ENCODE assay signal across 14 cellular contexts in genomic region chr1:1421907-1422464, GRCh38. TPM values are rescaled to one million over a fixed set of nuclear protein-coding genes. Genes with fewer than 3 reads are reported as not detected.
DNase-seq lines count a peak whose midpoint lies in the region; ATAC-seq and TF ChIP-seq lines count a peak whose summit lies in the region.
"Had no signal": no experiment of that assay in that cellular context is flagged by ENCODE, and none has a peak within 500 bp of the region (broad histone marks: within the 10 kb centered on the region; RNA-seq: fewer than 3 reads in every experiment).

No MANE protein-coding gene starts in this region.

- peak overlapping the region; percentile 91 for H2AFZ ChIP-seq in mammary epithelial cell (ENCODE audit: low read depth, low read length)
- H2AFZ ChIP-seq: GM23248 had no signal

- H3K9me3 ChIP-seq in HUES6 (ENCODE audit: control insufficient read depth, insufficient read depth, low read depth, low read length) = no peaks in the 10 kb centered on the region
- no peaks in the 10 kb centered on the region for H3K9me3 ChIP-seq in mammary epithelial cell (replicated peaks; ENCODE audit: insufficient read depth, low read length)
- H3K9me3 ChIP-seq in BE2C = no peaks in the 10 kb centered on the region
- H3K9me3 ChIP-seq: left lung had no signal

- no peaks in the 10 kb centered on the region for H3K27me3 Mint-ChIP-seq in nephron (ENCODE audit: low read depth)
- H3K27me3 Mint-ChIP-seq in activated T-cell treated with anti-CD3 and anti-CD28 coated beads, Interleukin-2, amount 50 U/mL, for 4 hours (ENCODE audit: low read depth) = peaks cover 29% of the 10 kb centered on the region

- H3K27ac ChIP-seq in HUES6 (ENCODE audit: low read depth, low read length) (peak overlapping the region; percentile 27; the same call in 1 of the 2 replicates), mammary epithelial cell (ENCODE audit: insufficient read depth, low read depth, low read length) (no peak overlapping the region)
- H3K27ac ChIP-seq: GM23248 had no signal

- no peaks in the 10 kb centered on the region for H3K79me2 ChIP-seq in mammary epithelial cell (ENCODE audit: insufficient read depth, low read length)

- H3K4me3 Mint-ChIP-seq in nephron = no peak overlapping the region
- H3K4me3 Mint-ChIP-seq in activated T-cell treated with anti-CD3 and anti-CD28 coated beads, Interleukin-2, amount 50 U/mL, for 4 hours = no peak overlapping the region

- no TSS peak for BruUV-seq in mammary epithelial cell (replicated peaks; lab: Mats Ljungman, UMichigan)

- no peaks in the 10 kb centered on the region for H3K27me3 ChIP-seq in HUES6 (ENCODE audit: control insufficient read depth, insufficient read depth, low read length)
- H3K27me3 ChIP-seq in mammary epithelial cell (ENCODE audit: insufficient read depth, low read length) = no peaks in the 10 kb centered on the region
- H3K27me3 ChIP-seq in BE2C = no peaks in the 10 kb centered on the region

- ATAC-seq in activated T-cell treated with anti-CD3 and anti-CD28 coated beads, Interleukin-2, amount 50 U/mL, for 4 hours = no peak

- H3K9me3 Mint-ChIP-seq in nephron = no peaks in the 10 kb centered on the region
- no peaks in the 10 kb centered on the region for H3K9me3 Mint-ChIP-seq in activated T-cell treated with anti-CD3 and anti-CD28 coated beads, Interleukin-2, amount 50 U/mL, for 4 hours
- H3K9me3 Mint-ChIP-seq: naive B cell had no signal

- intact Hi-C loops in mammary epithelial cell (cut with micrococcal nuclease) = no loop called here

- in situ Hi-C loops in mammary epithelial cell (cut with MboI; ENCODE audit: low sequenced_read_pairs in 2 of 2) = no loop called here

- peak overlapping the region; percentile 13 for H3K9ac ChIP-seq in HUES6 (ENCODE audit: low read length)
- H3K9ac ChIP-seq in mammary epithelial cell (ENCODE audit: insufficient read depth, low read length) = no peak overlapping the region
- H3K9ac ChIP-seq: GM23248 had no signal

- 78% methylated on average over 3 of the region's 7 CpGs for WGBS in mammary epithelial cell (ENCODE audit: low coverage, missing lambda C conversion rate)

- CTCF ChIA-PET in mammary epithelial cell (lab: Charles Lee; ENCODE audit: low non-redundant PET) = no interaction called here

- no peak overlapping the region for H3K4me2 ChIP-seq in mammary epithelial cell (ENCODE audit: insufficient read depth, low read depth, low read length)

- H3K4me1 ChIP-seq in HUES6 (ENCODE audit: control insufficient read depth, insufficient read depth, low read length) = peaks cover 38% of the 10 kb centered on the region
- peaks cover 43% of the 10 kb centered on the region for H3K4me1 ChIP-seq in mammary epithelial cell (ENCODE audit: insufficient read depth, low read length)
- H3K4me1 ChIP-seq in BE2C = 0 out of 2 replicates have a peak, but pooled peaks cover 3% of the 10 kb centered on the region

- DNase-seq in COLO668 (lab: John Stamatoyannopoulos, UW; ENCODE audit: unreplicated experiment) = peak; percentile 88
- DNase-seq in mammary epithelial cell = no peak
- no peak for DNase-seq in activated T-cell treated with anti-CD3 and anti-CD28 coated beads, Interleukin-2, amount 50 U/mL, for 4 hours
- no peak for DNase-seq in NCI-H2227 (lab: John Stamatoyannopoulos, UW; ENCODE audit: unreplicated experiment)
- DNase-seq in activated CD8-positive, alpha-beta memory T cell treated with anti-CD3 and anti-CD28 coated beads, Interleukin-2, amount 50 U/mL, for 48 hours = no peak
- no peak for DNase-seq in BE2C
- DNase-seq: activated gamma-delta T cell treated with Interleukin-2 at 50 U/mL for 16 hours; naive B cell; NCI-H2227 treated with DMSO at 0.1 percent for 48 hours; stimulated activated CD8-positive, alpha-beta memory T cell treated with anti-CD3 and anti-CD28 coated beads, Interleukin-4, amount 100 ng/mL, for 48 hours had no signal

- dilution Hi-C loops in mammary epithelial cell (cut with HindIII; ENCODE audit: low sequenced_read_pairs) = no loop called here

- peaks cover 15% of the 10 kb centered on the region for H3K4me1 Mint-ChIP-seq in nephron
- peaks cover 1% of the 10 kb centered on the region for H3K4me1 Mint-ChIP-seq in activated T-cell treated with anti-CD3 and anti-CD28 coated beads, Interleukin-2, amount 50 U/mL, for 4 hours (ENCODE audit: low read depth)

- H3K36me3 ChIP-seq in HUES6 (ENCODE audit: control insufficient read depth, insufficient read depth, low read length) (no peaks in the 10 kb centered on the region), mammary epithelial cell (ENCODE audit: insufficient read depth, low read length) (no peaks in the 10 kb centered on the region), BE2C (no peaks in the 10 kb centered on the region)
- H3K36me3 ChIP-seq: left lung had no signal

- no peak overlapping the region for H3K4me3 ChIP-seq in HUES6 (ENCODE audit: low read depth, low read length)
- no peak overlapping the region for H3K4me3 ChIP-seq in mammary epithelial cell (replicated peaks in 1 of 3; ENCODE audit: insufficient read depth in 1 of 3, low read depth in 2 of 3, low read length in 3 of 3)
- no peak overlapping the region for H3K4me3 ChIP-seq in BE2C (ENCODE audit: low read depth, low read length)
- H3K4me3 ChIP-seq: GM23248 had no signal

- TF ChIP-seq CTCF in mammary epithelial cell (conservative IDR thresholded peaks at IDR 0.05 in 1 of 2, IDR thresholded peaks at IDR 0.05 in 1 of 2; ENCODE audit: extremely low read depth in 1 of 2, insufficient read depth in 1 of 2, low read depth in 1 of 2, low read length in 2 of 2) (no peak), nephron (IDR thresholded peaks at IDR 0.05; ENCODE audit: unreplicated experiment in 3 of 3) (no peak), BE2C (IDR thresholded peaks at IDR 0.05; ENCODE audit: low read depth, low read length) (no peak)

- peak overlapping the region; percentile 47 to 77 (median 76) for H3K27ac Mint-ChIP-seq in nephron
- H3K27ac Mint-ChIP-seq: naive B cell had no signal

- no peaks in the 10 kb centered on the region for H4K20me1 ChIP-seq in mammary epithelial cell (ENCODE audit: insufficient read depth, low read length)

- no peaks in the 10 kb centered on the region for H3K36me3 Mint-ChIP-seq in nephron (ENCODE audit: low read depth)
- no peaks in the 10 kb centered on the region for H3K36me3 Mint-ChIP-seq in activated T-cell treated with anti-CD3 and anti-CD28 coated beads, Interleukin-2, amount 50 U/mL, for 4 hours (ENCODE audit: insufficient read depth)
- H3K36me3 Mint-ChIP-seq: naive B cell had no signal

RNA-seq across cellular contexts. Expression of gene ANKRD65, which starts 0.9 kb away (rescaled TPM):
- total RNA-seq in mammary epithelial cell = 1 to 10 TPM; 3.1 to 7.5 TPM
- polyA plus RNA-seq in mammary epithelial cell = 3.6 TPM
- polyA minus RNA-seq in mammary epithelial cell = 9.3 TPM
- under 1 TPM in 1 of 3 donors, not detected in 2; 0.15 TPM for total RNA-seq in activated T-cell treated with anti-CD3 and anti-CD28 coated beads, Interleukin-2, amount 50 U/mL, for 4 hours
- 0.36 TPM for polyA plus RNA-seq in BE2C (2012; ENCODE audit: insufficient read depth, insufficient read length, low read depth)

RNA-seq across cellular contexts. Expression of gene VWA1, which starts 13.5 kb away (rescaled TPM):
- total RNA-seq in mammary epithelial cell = 10 to 100 TPM; 11.3 to 27.3 TPM
- 4.2 TPM for polyA plus RNA-seq in mammary epithelial cell
- 1.2 TPM for polyA minus RNA-seq in mammary epithelial cell
- total RNA-seq in activated T-cell treated with anti-CD3 and anti-CD28 coated beads, Interleukin-2, amount 50 U/mL, for 4 hours = under 1 TPM; 0.18 to 0.58 (median 0.19) TPM
- polyA plus RNA-seq in BE2C (2012; ENCODE audit: insufficient read depth, insufficient read length, low read depth) = 33.2 TPM

RNA-seq across cellular contexts. Expression of gene MRPL20, which starts 14.9 kb away (rescaled TPM):
- total RNA-seq in mammary epithelial cell = 100 to 1,000 TPM in 1 of 2 donors, 10 to 100 TPM in 1; 56.7 to 115 TPM
- polyA plus RNA-seq in mammary epithelial cell = 157 TPM
- polyA minus RNA-seq in mammary epithelial cell = 119 TPM
- total RNA-seq in activated T-cell treated with anti-CD3 and anti-CD28 coated beads, Interleukin-2, amount 50 U/mL, for 4 hours = 100 to 1,000 TPM; 254 to 300 (median 271) TPM
- polyA plus RNA-seq in BE2C (2012; ENCODE audit: insufficient read depth, insufficient read length, low read depth) = 709 TPM

RNA-seq across cellular contexts. Expression of gene CCNL2, which starts 22.9 kb away (rescaled TPM):
- 100 to 1,000 TPM; 103 to 140 TPM for total RNA-seq in mammary epithelial cell
- polyA plus RNA-seq in mammary epithelial cell = 64.9 TPM
- polyA minus RNA-seq in mammary epithelial cell = 21.9 TPM
- 100 to 1,000 TPM; 112 to 127 (median 118) TPM for total RNA-seq in activated T-cell treated with anti-CD3 and anti-CD28 coated beads, Interleukin-2, amount 50 U/mL, for 4 hours
- polyA plus RNA-seq in BE2C (2012; ENCODE audit: insufficient read depth, insufficient read length, low read depth) = 491 TPM

RNA-seq across cellular contexts. Expression of gene ATAD3C, which starts 27.5 kb away (rescaled TPM):
- 1 to 10 TPM; 1.8 to 4.6 TPM for total RNA-seq in mammary epithelial cell
- 2.6 TPM for polyA plus RNA-seq in mammary epithelial cell
- polyA minus RNA-seq in mammary epithelial cell = 0.26 TPM
- 1 to 10 TPM in 1 of 3 donors, under 1 TPM in 2; 0.33 to 1.1 (median 0.74) TPM for total RNA-seq in activated T-cell treated with anti-CD3 and anti-CD28 coated beads, Interleukin-2, amount 50 U/mL, for 4 hours
- polyA plus RNA-seq in BE2C (2012; ENCODE audit: insufficient read depth, insufficient read length, low read depth) = 20.1 TPM
- total RNA-seq: GM23248 had no signal

Comparison
In these comparisons a context has a peak if more than half of its experiments do, and no peak if none do; other contexts are left out.
1. RNA of gene VWA1, which starts 13.5 kb away (total RNA-seq): 11.3 to 27.3 TPM in mammary epithelial cell; 0.18 to 0.58 TPM in activated T-cell treated with anti-CD3 and anti-CD28 coated beads, Interleukin-2, amount 50 U/mL, for 4 hours; every median in the first group is over 4 times any median in the second.